In the genomic region with DNA sequence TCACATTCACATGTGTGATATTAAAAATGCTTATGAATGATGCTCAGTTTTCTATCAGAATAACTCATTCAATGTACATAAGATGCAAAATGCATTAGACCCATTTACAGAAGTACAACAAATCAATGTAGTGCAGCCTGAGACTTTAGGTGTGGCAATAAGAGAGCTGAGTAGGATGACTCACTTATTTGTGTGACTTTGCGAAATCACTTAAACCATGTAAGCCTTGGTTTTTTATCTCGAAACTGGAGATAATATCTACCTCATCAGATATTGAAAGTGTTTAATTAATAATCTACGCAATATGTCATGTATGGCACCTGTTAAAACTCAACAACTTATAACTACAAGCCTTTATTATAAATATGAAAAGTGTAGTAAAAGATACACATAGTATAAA, we compare ENCODE assay signal across 18 cellular contexts.
DNase-seq lines count a peak whose midpoint lies in the region; ATAC-seq, FAIRE-seq and TF ChIP-seq lines count a peak whose summit lies in the region.
"Had no signal": no experiment of that assay in that cellular context is flagged by ENCODE, and none has a peak within 500 bp of the region (broad histone marks: within the 10 kb centered on the region; RNA-seq: fewer than 3 reads in every experiment).

No MANE protein-coding gene starts in this region.

- no peaks in the 10 kb centered on the region for H3K4me1 ChIP-seq in mesendoderm (ENCODE audit: control insufficient read depth, low read depth, low read length)
- H3K4me1 ChIP-seq: heart left ventricle had no signal

- H4K5ac ChIP-seq in mesendoderm (ENCODE audit: low read length): no peak overlapping the region

- H3K4ac ChIP-seq in mesendoderm (ENCODE audit: low read depth, low read length): no peak overlapping the region

- FAIRE-seq in RCC 7860 (lab: Jason Lieb, UNC): no peak

- H2BK120ac ChIP-seq in mesendoderm (ENCODE audit: low read depth, low read length): no peak overlapping the region

- no peak overlapping the region for H3K23ac ChIP-seq in mesendoderm (ENCODE audit: low read length)

- no peak overlapping the region for H3K56ac ChIP-seq in mesendoderm (ENCODE audit: low read length)

- peak; percentile 12 for DNase-seq in DMS53 treated with DMSO at 0.1 percent for 48 hours (lab: John Stamatoyannopoulos, UW; ENCODE audit: unreplicated experiment)
- DNase-seq in M059J (ENCODE audit: low read depth): peak; percentile 51
- peak; percentile 45 to 47 for DNase-seq in cardiac fibroblast (ENCODE audit: low read depth in 2 of 2)
- DNase-seq in mesendoderm: peak; percentile 18
- no peak for DNase-seq in NCI-H526 (lab: John Stamatoyannopoulos, UW)
- DNase-seq in RCC 7860 (ENCODE audit: low spot score): no peak
- DNase-seq: activated CD4-positive, alpha-beta T cell treated with anti-CD3 and anti-CD28 coated beads for 48 hours; activated T-cell treated with anti-CD3 and anti-CD28 coated beads, Interleukin-2, amount 50 U/mL, for 1 hour; amniotic stem cell; CD8-positive, alpha-beta memory T cell; dorsolateral prefrontal cortex; heart left ventricle; naive B cell; NCI-H1092; NCI-H2227 treated with DMSO at 0.1 percent for 48 hours; stimulated activated CD4-positive, alpha-beta T cell treated with anti-CD3 and anti-CD28 coated beads, Interleukin-4, amount 100 ng/mL, for 24 hours; stimulated activated naive B cell treated with anti-CD40 and anti-IgM and Interleukin-4, amounts not matched to agents 10 μg/mL and 1 μg/mL and 100 μg/mL, for 72 hours had no signal

- H3K36me3 ChIP-seq in mesendoderm (ENCODE audit: control insufficient read depth, insufficient read depth, low read length): no peaks in the 10 kb centered on the region
- H3K36me3 ChIP-seq: heart left ventricle had no signal

- no peaks in the 10 kb centered on the region for H3K79me1 ChIP-seq in mesendoderm (ENCODE audit: low read length)

- no peaks in the 10 kb centered on the region for H3K27me3 ChIP-seq in mesendoderm (ENCODE audit: insufficient read depth, low read length, poor library complexity)
- H3K27me3 ChIP-seq: heart left ventricle had no signal

- no CpG with 5 or more reads among the region's 3 CpGs for WGBS in mesendoderm (ENCODE audit: extremely low coverage, insufficient coverage, low lambda C conversion rate)

- no peak overlapping the region for H2BK15ac ChIP-seq in mesendoderm (replicated peaks; ENCODE audit: low read depth)

- no peak for ATAC-seq in GM21390 (IDR thresholded peaks at IDR 0.05; ENCODE audit: unreplicated experiment)
- ATAC-seq: heart left ventricle; stimulated activated naive B cell treated with anti-CD40 and anti-IgM and Interleukin-4, amounts not matched to agents 10 μg/mL and 1 μg/mL and 100 μg/mL, for 72 hours had no signal

- H2BK5ac ChIP-seq in mesendoderm (ENCODE audit: low read length): no peak overlapping the region

- no peak overlapping the region for H4K8ac ChIP-seq in mesendoderm (ENCODE audit: low read depth, low read length)

- no peak overlapping the region for H3K18ac ChIP-seq in mesendoderm (ENCODE audit: low read length)

- no peak overlapping the region for H3K9ac ChIP-seq in mesendoderm (ENCODE audit: low read length)

- H3K4me3 ChIP-seq in cardiac fibroblast (replicated peaks in 1 of 2; ENCODE audit: low read depth in 2 of 2, low read length in 2 of 2) (no peak overlapping the region), mesendoderm (ENCODE audit: low read length) (no peak overlapping the region)
- H3K4me3 ChIP-seq: dorsolateral prefrontal cortex, heart left ventricle had no signal

- TF ChIP-seq CTCF in cardiac fibroblast (IDR thresholded peaks at IDR 0.05; ENCODE audit: low read depth, low read length): no peak

- H3K4me2 ChIP-seq in mesendoderm (ENCODE audit: low read length): no peak overlapping the region

- no peaks in the 10 kb centered on the region for H3K79me2 ChIP-seq in mesendoderm (ENCODE audit: control insufficient read depth, insufficient read depth, low read length)

- no peak overlapping the region for H3K27ac ChIP-seq in mesendoderm (ENCODE audit: low read depth, low read length)
- H3K27ac ChIP-seq: dorsolateral prefrontal cortex, heart left ventricle had no signal

- no peak overlapping the region for H2AK5ac ChIP-seq in mesendoderm (ENCODE audit: low read length)

Comparison
In these comparisons a context has a peak if more than half of its experiments do, and no peak if none do; other contexts are left out.
1. DNase-seq: peak in DMS53 treated with DMSO at 0.1 percent for 48 hours (single experiment), M059J (single experiment), cardiac fibroblast (2 of 2) and mesendoderm (single experiment); none in NCI-H526 (0 of 2) and RCC 7860 (single experiment).